In the genomic region with DNA sequence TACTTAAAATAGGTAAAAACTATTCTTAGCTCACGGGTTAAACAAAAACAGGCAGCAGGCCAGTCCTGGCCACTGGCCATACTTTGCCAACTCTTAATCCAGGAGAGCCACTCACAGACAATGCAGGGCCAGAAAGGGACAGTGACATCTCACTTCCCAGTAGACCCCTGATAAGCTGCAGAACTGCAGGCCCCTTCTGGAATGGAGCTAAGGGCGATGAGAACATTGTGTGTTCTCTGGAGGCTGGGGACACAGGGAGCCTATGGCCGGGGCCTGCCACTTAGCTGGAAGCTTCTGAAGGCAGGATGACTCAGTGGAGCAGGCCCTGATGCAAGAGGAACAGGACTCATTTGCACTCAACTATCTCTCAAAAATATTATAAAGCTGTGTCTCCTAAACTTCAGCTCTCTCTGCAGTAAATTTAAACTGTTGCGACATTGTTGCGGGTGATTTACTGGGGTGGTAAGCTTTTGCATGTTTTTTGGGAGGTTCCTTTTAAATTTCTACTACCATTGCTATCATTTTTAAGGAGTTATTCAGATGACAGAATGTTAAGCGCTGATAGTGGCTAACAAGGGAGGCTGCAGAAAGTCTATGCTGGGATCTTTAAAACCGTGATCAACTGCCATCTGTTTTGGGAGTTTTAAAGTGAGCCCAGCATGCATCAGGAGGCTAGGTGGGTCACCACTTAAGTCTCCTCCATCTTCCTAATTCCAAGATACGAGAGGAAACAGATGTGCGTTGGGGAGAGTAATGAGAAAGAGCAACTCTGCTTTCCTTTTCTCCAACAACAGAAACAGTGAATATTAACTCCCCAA, we compare ENCODE assay signal across 9 cellular contexts. TPM values are rescaled to one million over a fixed set of nuclear protein-coding genes. Genes with fewer than 3 reads are reported as not detected.
DNase-seq lines count a peak whose midpoint lies in the region; ATAC-seq and TF ChIP-seq lines count a peak whose summit lies in the region.
"Had no signal": no experiment of that assay in that cellular context is flagged by ENCODE, and none has a peak within 500 bp of the region (broad histone marks: within the 10 kb centered on the region; RNA-seq: fewer than 3 reads in every experiment).

No MANE protein-coding gene starts in this region.

- H3K4me3 Mint-ChIP-seq in osteocyte (ENCODE audit: unreplicated experiment) = no peak overlapping the region

- DNase-seq in AG20443 (ENCODE audit: low spot score) = peak; percentile 92
- peak; percentile 63 for DNase-seq in RPMI7951 (ENCODE audit: low read depth)
- peak; percentile 73 for DNase-seq in fibroblast of the conjunctiva (ENCODE audit: low read depth)
- peak; percentile 56 for DNase-seq in osteocyte (ENCODE audit: extremely low spot score, unreplicated experiment)
- no peak for DNase-seq in activated CD4-positive, alpha-beta T cell treated with anti-CD3 and anti-CD28 coated beads for 4 hours
- no peak for DNase-seq in NCI-H2196 (lab: John Stamatoyannopoulos, UW; ENCODE audit: unreplicated experiment)
- DNase-seq: DMS53 had no signal

- no peaks in the 10 kb centered on the region for H3K27me3 Mint-ChIP-seq in osteocyte (ENCODE audit: unreplicated experiment)

- no peaks in the 10 kb centered on the region for H3K9me3 Mint-ChIP-seq in osteocyte (ENCODE audit: unreplicated experiment)

- peak overlapping the region; percentile 23 for H3K27ac Mint-ChIP-seq in osteocyte (ENCODE audit: unreplicated experiment)

- ATAC-seq in GM18873 (IDR thresholded peaks at IDR 0.05; ENCODE audit: low FRiP score, unreplicated experiment) (no peak), GM18498 (IDR thresholded peaks at IDR 0.05; ENCODE audit: unreplicated experiment) (no peak)

- TF ChIP-seq CTCF in osteocyte (IDR thresholded peaks at IDR 0.05) = no peak

- H3K36me3 Mint-ChIP-seq in osteocyte (ENCODE audit: unreplicated experiment) = no peaks in the 10 kb centered on the region

- H3K4me1 Mint-ChIP-seq in osteocyte (ENCODE audit: unreplicated experiment) = peaks cover 41% of the 10 kb centered on the region

RNA-seq across cellular contexts. Expression of a gene that starts 33.2 kb away (rescaled TPM):
- 22.7 and 25.2 TPM in 2 replicates for total RNA-seq in RPMI7951 (2014; rRNA removed; shearing (Covaris generic))
- 29.3 and 30.0 TPM in 2 replicates for total RNA-seq in osteocyte

Comparison
In these comparisons a context has a peak if more than half of its experiments do, and no peak if none do; other contexts are left out.
1. DNase-seq: peak in AG20443 (single experiment), RPMI7951 (single experiment), fibroblast of the conjunctiva (single experiment) and osteocyte (single experiment); none in activated CD4-positive, alpha-beta T cell treated with anti-CD3 and anti-CD28 coated beads for 4 hours (0 of 2) and NCI-H2196 (single experiment).